Comparison of ENCODE assay signal across 1 cellular context in the genomic region with DNA sequence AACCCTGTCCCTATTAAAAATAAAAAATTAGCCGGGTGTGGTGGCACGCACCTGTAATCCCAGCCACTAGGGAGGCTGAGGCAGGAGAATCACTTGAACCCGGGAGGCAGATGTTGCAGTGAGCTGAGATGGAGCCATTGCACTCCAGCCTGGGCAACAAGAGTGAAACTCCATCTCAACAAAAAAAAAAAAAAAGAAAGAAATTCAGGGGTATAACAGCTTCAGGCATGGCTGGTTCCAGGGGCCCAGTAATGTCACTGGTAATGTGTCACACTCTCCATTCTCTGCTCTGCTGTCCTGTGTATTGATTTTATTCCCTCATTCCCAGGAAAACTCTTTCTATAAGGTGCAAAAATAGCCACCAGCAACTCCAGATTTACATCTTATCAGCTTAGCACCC.
TF ChIP-seq lines count a peak whose summit lies in the region.

No MANE protein-coding gene starts in this region.

TF ChIP-seq in HepG2, 621 proteins besides CTCF, POLR2A, EP300 and RAD21:
- peak; percentile 96 for TF ChIP-seq ZNF329 (CRISPR knock-in tag; IDR thresholded peaks at IDR 0.05; ENCODE audit: low read depth)
